Comparison of ENCODE assay signal across 8 cellular contexts in the genomic region with DNA sequence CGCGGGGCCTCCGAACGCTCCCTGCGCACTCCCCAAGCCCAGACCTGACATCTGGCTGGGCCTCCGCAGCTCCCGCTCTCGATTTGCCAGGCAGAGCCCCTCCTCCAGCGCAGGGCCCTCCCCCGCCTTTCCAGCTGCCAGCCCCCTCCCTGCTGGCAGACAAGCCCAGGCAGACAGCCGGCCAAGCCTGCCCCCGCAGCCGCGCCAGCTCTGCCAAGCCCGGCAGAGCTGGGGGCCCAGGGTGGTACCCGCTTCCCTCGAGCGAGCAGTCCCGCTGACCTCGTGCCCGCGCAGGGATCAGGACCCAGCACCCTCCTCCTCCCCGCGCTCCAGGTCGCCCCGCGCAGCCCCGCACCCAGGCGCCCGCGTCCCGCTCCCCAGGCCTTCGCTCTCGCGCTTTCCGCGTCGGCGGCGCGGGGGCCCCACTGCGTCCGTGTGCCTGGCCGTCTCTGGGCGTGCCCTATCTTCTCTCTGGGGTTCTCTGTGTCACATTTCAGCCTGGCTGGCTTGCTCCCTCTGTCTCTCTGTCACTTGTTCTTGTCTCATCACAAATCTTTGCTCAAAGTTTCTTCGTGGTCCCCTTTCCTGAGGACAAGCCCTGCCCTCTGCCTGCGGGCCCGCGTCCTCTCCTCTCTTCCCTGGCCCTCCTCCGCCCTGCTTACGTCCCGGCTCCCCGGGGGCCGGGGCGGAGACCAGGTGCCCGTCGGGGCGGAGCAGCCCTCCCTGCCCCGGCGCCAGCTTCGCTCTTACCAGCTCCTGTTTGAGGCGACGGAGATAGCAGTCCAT. TPM values are rescaled to one million over a fixed set of nuclear protein-coding genes. Genes with fewer than 3 reads are reported as not detected.
DNase-seq lines count a peak whose midpoint lies in the region; ATAC-seq and TF ChIP-seq lines count a peak whose summit lies in the region.

No MANE protein-coding gene starts in this region.

- TF ChIP-seq CTCF in Calu3 (IDR thresholded peaks at IDR 0.05; ENCODE audit: unreplicated experiment) = no peak
- TF ChIP-seq CTCF in fibroblast of the aortic adventitia (IDR thresholded peaks at IDR 0.05; ENCODE audit: insufficient read depth, low read length) = no peak
- no peak for TF ChIP-seq CTCF in natural killer cell (IDR thresholded peaks at IDR 0.05)
- TF ChIP-seq CTCF in upper lobe of right lung (IDR thresholded peaks at IDR 0.05) = no peak

- no peaks in the 10 kb centered on the region for H3K36me3 ChIP-seq in upper lobe of right lung

- DNase-seq in Calu3 = peak; percentile 56
- peak; percentile 61 for DNase-seq in NCI-H82 treated with DMSO at 0.1 percent for 48 hours (lab: John Stamatoyannopoulos, UW; ENCODE audit: unreplicated experiment)
- peak; percentile 24 for DNase-seq in activated T-helper 9 cell treated with anti-CD3 and anti-CD28 coated beads, Interleukin-2, amount 50 U/mL, for 16 hours (ENCODE audit: low read depth)
- peak; percentile 29 for DNase-seq in fibroblast of the aortic adventitia (ENCODE audit: low read depth)
- DNase-seq in natural killer cell = peak; percentile 32
- peak; percentile 89 for DNase-seq in upper lobe of right lung

- CTCF ChIA-PET in Calu3 (lab: Charles Lee) = interaction anchor here (0.8 to 1.6 kb wide), 2 partner anchors 24 to 257 kb away, joined by 3 to 4 read pairs; no protein-coding TSS in a partner anchor

- H3K4me3 Mint-ChIP-seq in Calu3 (ENCODE audit: low read depth, unreplicated experiment) (peak overlapping the region; percentile 86), natural killer cell (peak overlapping the region; percentile 92)

- H3K9me3 Mint-ChIP-seq in Calu3 (ENCODE audit: low read depth, unreplicated experiment) = no peaks in the 10 kb centered on the region
- no peaks in the 10 kb centered on the region for H3K9me3 Mint-ChIP-seq in natural killer cell

- H3K4me3 ChIP-seq in fibroblast of the aortic adventitia (ENCODE audit: low read depth, low read length) = peak overlapping the region; percentile 69
- peak overlapping the region; percentile 77 for H3K4me3 ChIP-seq in upper lobe of right lung

- H3K27me3 ChIP-seq in upper lobe of right lung = no peaks in the 10 kb centered on the region

- peaks cover 57% of the 10 kb centered on the region for H3K27me3 Mint-ChIP-seq in Calu3 (ENCODE audit: unreplicated experiment)
- peaks cover 17 to 30% of the 10 kb centered on the region in 2 donors for H3K27me3 Mint-ChIP-seq in natural killer cell (ENCODE audit: low read depth in 2 of 2)

- intact Hi-C loops in Calu3 (cut with micrococcal nuclease; ENCODE audit: unreplicated experiment) (no loop called here), natural killer cell (cut with micrococcal nuclease) (no loop called here), upper lobe of right lung (cut with DNase I) (no loop called here)

- peak overlapping the region; percentile 89 for H3K27ac ChIP-seq in upper lobe of right lung

- BruUV-seq in Calu3 (replicated peaks; lab: Mats Ljungman, UMichigan) = no TSS peak

- H3K4me1 ChIP-seq in upper lobe of right lung = peaks cover 33% of the 10 kb centered on the region

- H3K4me1 Mint-ChIP-seq in Calu3 (ENCODE audit: low read depth, unreplicated experiment) (peaks cover 24% of the 10 kb centered on the region), natural killer cell (peaks cover 22 to 36% of the 10 kb centered on the region in 2 donors)

- H3K27ac Mint-ChIP-seq in Calu3 (ENCODE audit: unreplicated experiment) (peak overlapping the region; percentile 64), natural killer cell (peak overlapping the region; percentile 45 to 77)

- ATAC-seq in GM19372 (IDR thresholded peaks at IDR 0.05; ENCODE audit: low read depth, unreplicated experiment) (peak; percentile 39), HG03432 (IDR thresholded peaks at IDR 0.05; ENCODE audit: unreplicated experiment) (peak; percentile 52), natural killer cell (peak; percentile 56 to 63 (median 60)), upper lobe of right lung (peak; percentile 80)

- no peaks in the 10 kb centered on the region for H3K9me3 ChIP-seq in upper lobe of right lung

- H3K36me3 Mint-ChIP-seq in Calu3 (ENCODE audit: insufficient read depth, unreplicated experiment) (peaks cover 27% of the 10 kb centered on the region), natural killer cell (no peaks in the 10 kb centered on the region)

RNA-seq across cellular contexts. Expression of a gene that starts 0.6 kb away (rescaled TPM):
- total RNA-seq in Calu3 (2022) = 0.07 TPM in 1 of 2 replicates, not detected in the other
- 0.27 TPM in 1 of 2 replicates, not detected in the other for total RNA-seq in fibroblast of the aortic adventitia (ENCODE audit: low replicate concordance)
- total RNA-seq in natural killer cell = 1 to 10 TPM in 2 of 3 donors, under 1 TPM in 1; 0.48 to 2.6 (median 1.4) TPM
- total RNA-seq in upper lobe of right lung = 13.3 TPM

RNA-seq across cellular contexts. Expression of a gene that starts 17.1 kb away (rescaled TPM):
- 8.9 and 9.9 TPM in 2 replicates for total RNA-seq in Calu3 (2022)
- total RNA-seq in fibroblast of the aortic adventitia (ENCODE audit: low replicate concordance) = 16.7 and 17.1 TPM in 2 replicates
- 10 to 100 TPM; 17.5 to 21.8 (median 17.7) TPM for total RNA-seq in natural killer cell
- 10.9 TPM for total RNA-seq in upper lobe of right lung

Comparison
In these comparisons a context has a peak if more than half of its experiments do, and no peak if none do; other contexts are left out.
1. Peak in every context shown above with its lines: DNase-seq, ATAC-seq, H3K4me3 ChIP-seq and H3K27ac ChIP-seq.
2. DNase-seq: peak in every context shown above with its lines; median percentile 89 in upper lobe of right lung; 61 in NCI-H82 treated with DMSO at 0.1 percent for 48 hours; 56 in Calu3; 32 in natural killer cell; 29 in fibroblast of the aortic adventitia; 24 in activated T-helper 9 cell treated with anti-CD3 and anti-CD28 coated beads, Interleukin-2, amount 50 U/mL, for 16 hours.